In genomic region chr19:288911-289310, GRCh38 we compare ENCODE assay signal across 26 cellular contexts. TPM values are rescaled to one million over a fixed set of nuclear protein-coding genes. Genes with fewer than 3 reads are reported as not detected.
DNase-seq lines count a peak whose midpoint lies in the region; ATAC-seq, FAIRE-seq and TF ChIP-seq lines count a peak whose summit lies in the region.
"Had no signal": no experiment of that assay in that cellular context is flagged by ENCODE, and none has a peak within 500 bp of the region (broad histone marks: within the 10 kb centered on the region; RNA-seq: fewer than 3 reads in every experiment).

No MANE protein-coding gene starts in this region.

- no peak overlapping the region for H3K4me2 ChIP-seq in trophoblast cell (ENCODE audit: low read length)

- H3K4me1 ChIP-seq in Panc1 (ENCODE audit: control insufficient read depth, insufficient read depth, low read length) = peaks cover 7% of the 10 kb centered on the region
- peaks cover 18% of the 10 kb centered on the region for H3K4me1 ChIP-seq in iPS-18a (ENCODE audit: control insufficient read depth, low read depth, low read length)
- peaks cover 22% of the 10 kb centered on the region in 2 experiments for H3K4me1 ChIP-seq in trophoblast cell (ENCODE audit: control insufficient read depth in 1 of 2, insufficient read depth in 2 of 2, low read length in 2 of 2)
- H3K4me1 ChIP-seq: ascending aorta, right lobe of liver had no signal

- POLR2A ChIA-PET in Panc1 (lab: Charles Lee) = no interaction called here

- no peaks in the 10 kb centered on the region for H3K9me3 ChIP-seq in Panc1 (ENCODE audit: control insufficient read depth, insufficient read depth, low read depth, low read length)
- no peaks in the 10 kb centered on the region for H3K9me3 ChIP-seq in iPS-18a (ENCODE audit: control insufficient read depth, low read depth, low read length)
- H3K9me3 ChIP-seq in trophoblast cell (ENCODE audit: insufficient read depth, low read depth, low read length) = no peaks in the 10 kb centered on the region
- H3K9me3 ChIP-seq: ascending aorta, right lobe of liver, tibial artery had no signal

- in situ Hi-C loops in Panc1 (cut with HindIII; ENCODE audit: low pct_unique_long_range_greater_than_20kb, low sequenced_read_pairs) = no loop called here

- H3K27ac ChIP-seq in Panc1 (ENCODE audit: low read length) (peak overlapping the region; percentile 90), iPS-18a (ENCODE audit: low read length) (peak overlapping the region; percentile 57), trophoblast cell (ENCODE audit: low read depth, low read length) (no peak overlapping the region)
- H3K27ac ChIP-seq: ascending aorta, right lobe of liver, tibial artery had no signal

- peak overlapping the region; percentile 40 for H2BK12ac ChIP-seq in trophoblast cell (ENCODE audit: low read length)

- no peak for TF ChIP-seq POLR2A in GM12891 (IDR thresholded peaks at IDR 0.05; ENCODE audit: low read depth, low read length)

- no peak overlapping the region for H2AFZ ChIP-seq in trophoblast cell (ENCODE audit: insufficient read depth, low read length, poor library complexity)

- no peak for TF ChIP-seq CTCF in Panc1 (IDR thresholded peaks at IDR 0.05)

- H3K4me3 ChIP-seq in Panc1 (ENCODE audit: low read depth in 2 of 2, low read length in 2 of 2) (peak overlapping the region; percentile 54 to 80; a peak in 3 of 4 replicates), iPS-18a (ENCODE audit: low read length) (no peak overlapping the region), trophoblast cell (ENCODE audit: low read depth, low read length) (no peak overlapping the region)
- H3K4me3 ChIP-seq: ascending aorta, right lobe of liver, tibial artery had no signal

- H3K79me2 ChIP-seq in trophoblast cell (ENCODE audit: control insufficient read depth, insufficient read depth, low read length, poor library complexity) = peaks cover 7% of the 10 kb centered on the region

- no peak for FAIRE-seq in GM12891 (lab: Jason Lieb, UNC)

- H3K14ac ChIP-seq in trophoblast cell (ENCODE audit: low read length) = peak overlapping the region; percentile 17

- H3K79me1 ChIP-seq in trophoblast cell (ENCODE audit: low read length) = peaks cover 14% of the 10 kb centered on the region

- DNase-seq in GM12891 (ENCODE audit: insufficient read length, low spot score) = peak; percentile 7
- DNase-seq in Panc1 (ENCODE audit: low read depth, low spot score) = no peak
- DNase-seq in trophoblast cell = no peak
- DNase-seq in posterior cingulate gyrus = no peak
- DNase-seq in stimulated activated CD4-positive, alpha-beta T cell treated with anti-CD3 and anti-CD28 coated beads, Interleukin-15, amount 100 ng/mL, for 24 hours = no peak
- DNase-seq in DMS114 treated with DMSO at 0.1 percent for 48 hours (lab: John Stamatoyannopoulos, UW; ENCODE audit: unreplicated experiment) = no peak
- DNase-seq: activated CD8-positive, alpha-beta memory T cell treated with anti-CD3 and anti-CD28 coated beads for 24 hours; activated T-cell treated with anti-CD3 and anti-CD28 coated beads, Interleukin-2, amount 50 U/mL, for 4 hours; CD4-positive, alpha-beta T cell; effector memory CD8-positive, alpha-beta T cell; HCEC 1CT; immature natural killer cell; left ventricle myocardium superior; NCI-H1048; NCI-H1930; NCI-H2227 treated with DMSO at 0.1 percent for 48 hours; T1000; tibial artery had no signal

- intact Hi-C loops in Panc1 (cut with micrococcal nuclease; ENCODE audit: unreplicated experiment) (no loop called here), posterior cingulate gyrus (cut with DNase I) (no loop called here)

- no peak overlapping the region for H2BK5ac ChIP-seq in trophoblast cell (ENCODE audit: low read depth, low read length, poor library complexity)

- H2BK120ac ChIP-seq in trophoblast cell (ENCODE audit: insufficient read depth, low read length, poor library complexity) = peak overlapping the region; percentile 8

- H3K9ac ChIP-seq in iPS-18a (ENCODE audit: low read length) = no peak overlapping the region
- H3K9ac ChIP-seq in trophoblast cell (ENCODE audit: low read length) = no peak overlapping the region

- H3K36me3 ChIP-seq in Panc1 (ENCODE audit: control insufficient read depth, insufficient read depth, low read length) = no peaks in the 10 kb centered on the region; the same call in 1 of the 2 replicates
- peaks cover 9% of the 10 kb centered on the region for H3K36me3 ChIP-seq in iPS-18a (ENCODE audit: control insufficient read depth, low read depth, low read length)
- H3K36me3 ChIP-seq in trophoblast cell (ENCODE audit: control insufficient read depth in 1 of 2, insufficient read depth in 2 of 2, low read length in 2 of 2) = no peaks in the 10 kb centered on the region
- H3K36me3 ChIP-seq: ascending aorta, right lobe of liver had no signal

- peak overlapping the region; percentile 55 for H4K91ac ChIP-seq in trophoblast cell (ENCODE audit: low read depth, low read length)

- peak overlapping the region; percentile 6 for H4K8ac ChIP-seq in trophoblast cell (ENCODE audit: low read depth, low read length)

- H3K23ac ChIP-seq in trophoblast cell (ENCODE audit: low read length) = no peak overlapping the region

- BruUV-seq in Panc1 (replicated peaks; lab: Mats Ljungman, UMichigan) = no TSS peak

- H3K18ac ChIP-seq in trophoblast cell (ENCODE audit: low read length) = no peak overlapping the region

- no CpG with 5 or more reads among the region's 10 CpGs for WGBS in trophoblast cell (ENCODE audit: extremely low coverage, insufficient coverage, insufficient read length)

- peak overlapping the region; percentile 89 for H2AK5ac ChIP-seq in trophoblast cell (ENCODE audit: low read length)

- no peak overlapping the region for H4K12ac ChIP-seq in trophoblast cell (ENCODE audit: low read depth, low read length)

- ATAC-seq in Panc1 (no peak), HG02610 (IDR thresholded peaks at IDR 0.05; ENCODE audit: unreplicated experiment) (no peak)
- ATAC-seq: activated CD4-positive, CD25-positive, alpha-beta regulatory T cell treated with anti-CD3 and anti-CD28 coated beads, Interleukin-2, amount 50 U/mL, for 24 hours; activated naive CD4-positive, alpha-beta T cell treated with anti-CD3 and anti-CD28 coated beads, Interleukin-2, amount 50 U/mL, for 72 hours; activated T-cell treated with anti-CD3 and anti-CD28 coated beads, Interleukin-2, amount 50 U/mL, for 4 hours; effector memory CD8-positive, alpha-beta T cell; left ventricle myocardium superior; SK-N-SH treated with all-trans-retinoic acid at 6 μM for 48 hours had no signal

- H3K27me3 ChIP-seq in Panc1 (ENCODE audit: control insufficient read depth, insufficient read depth, low read length) = no peaks in the 10 kb centered on the region
- peaks cover 20% of the 10 kb centered on the region for H3K27me3 ChIP-seq in iPS-18a (ENCODE audit: control insufficient read depth, insufficient read depth, low read length)
- no peaks in the 10 kb centered on the region for H3K27me3 ChIP-seq in trophoblast cell (ENCODE audit: insufficient read depth, low read length)

- H3K4ac ChIP-seq in trophoblast cell (ENCODE audit: low read depth, low read length) = no peak overlapping the region

- CTCF ChIA-PET in Panc1 (lab: Charles Lee) = no interaction called here

TF ChIP-seq in GM12891, 5 proteins besides CTCF, POLR2A, EP300 and RAD21:
- TF ChIP-seq PAX5 (IDR thresholded peaks at IDR 0.05; ENCODE audit: insufficient read depth, low read length, severe bottlenecking) (no peak), POLR2AphosphoS5 (IDR thresholded peaks at IDR 0.05; ENCODE audit: low read depth, low read length) (no peak), TAF1 (IDR thresholded peaks at IDR 0.05; ENCODE audit: low read depth, low read length) (no peak), POU2F2 (IDR thresholded peaks at IDR 0.05; ENCODE audit: low read depth, low read length) (no peak), SPI1 (IDR thresholded peaks at IDR 0.05; ENCODE audit: low read depth, low read length) (no peak)

RNA-seq across cellular contexts. Expression of gene PLPP2, which starts 2.3 kb away (rescaled TPM):
- polyA plus RNA-seq in GM12891 (2012; ENCODE audit: low read depth, missing spikeins) = 0.18 TPM
- 67.0 TPM for total RNA-seq in Panc1 (2021; ENCODE audit: unreplicated experiment)
- polyA plus RNA-seq in Panc1 (2012; ENCODE audit: insufficient read length) = 130 TPM
- 6.2 and 6.9 TPM in 2 replicates for polyA plus RNA-seq in trophoblast cell (2013)
- total RNA-seq: LHCN-M2 had no signal

RNA-seq across cellular contexts. Expression of gene MIER2, which starts 55.7 kb away (rescaled TPM):
- polyA plus RNA-seq in GM12891 (2012; ENCODE audit: low read depth, missing spikeins) = 18.6 TPM
- total RNA-seq in Panc1 (2021; ENCODE audit: unreplicated experiment) = 32.1 TPM
- polyA plus RNA-seq in Panc1 (2012; ENCODE audit: insufficient read length) = 45.4 TPM
- polyA plus RNA-seq in trophoblast cell (2013) = 38.2 and 39.1 TPM in 2 replicates

Comparison
In these comparisons a context has a peak if more than half of its experiments do, and no peak if none do; other contexts are left out.
1. H3K4me3 ChIP-seq: peak in Panc1 (2 of 2); none in iPS-18a (single experiment) and trophoblast cell (single experiment).